8 cellular contexts compared by ENCODE assay signal in the genomic region with DNA sequence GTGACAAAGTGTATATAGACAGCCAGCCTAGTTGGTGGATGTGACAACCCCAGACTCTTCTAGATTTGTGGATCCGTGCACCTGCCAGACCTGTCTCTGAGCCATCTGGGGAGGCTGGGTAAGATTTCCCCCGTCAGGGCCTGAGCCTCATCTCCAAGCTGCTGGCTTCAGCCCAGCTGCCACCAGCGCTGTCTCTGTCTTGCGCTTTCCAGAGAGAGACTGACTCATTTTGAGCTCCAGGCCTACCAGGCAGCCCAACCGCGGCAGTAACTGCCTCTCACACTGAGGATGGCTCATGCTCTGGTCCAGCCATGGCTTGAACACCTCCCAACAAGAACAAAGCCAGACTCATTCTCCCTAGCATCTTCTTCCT. TPM values are rescaled to one million over a fixed set of nuclear protein-coding genes. Genes with fewer than 3 reads are reported as not detected.
DNase-seq lines count a peak whose midpoint lies in the region; ATAC-seq and TF ChIP-seq lines count a peak whose summit lies in the region.

No MANE protein-coding gene starts in this region.

- CTCF ChIA-PET in activated B cell treated with CpG ODN at 0.5 μM for 24 hours (lab: Charles Lee) = interaction anchor here (1.7 to 2.1 kb wide), 2 partner anchors 11 to 26 kb away, joined by 6 to 7 read pairs; a partner anchor contains a TSS

- H3K4me3 ChIP-seq in GM12865 (ENCODE audit: low read depth, low read length) (peak overlapping the region; percentile 78), fibroblast of mammary gland (ENCODE audit: control insufficient read depth, low read depth, low read length) (no peak overlapping the region)

- peak overlapping the region; percentile 83 for H3K4me3 Mint-ChIP-seq in activated B cell treated with CpG ODN at 0.5 μM for 24 hours

- ATAC-seq in HG02973 (IDR thresholded peaks at IDR 0.05; ENCODE audit: unreplicated experiment) (peak; percentile 33), activated B cell treated with CpG ODN at 0.5 μM for 24 hours (ENCODE audit: low read depth) (no peak), GM21528 (IDR thresholded peaks at IDR 0.05; ENCODE audit: low FRiP score, unreplicated experiment) (no peak)

- DNase-seq in GM12865 (ENCODE audit: low read depth) (peak; percentile 89), activated B cell treated with CpG ODN at 0.5 μM for 24 hours (peak; percentile 21), fibroblast of mammary gland (ENCODE audit: low read depth) (peak; percentile 89), NCI-H1048 (lab: John Stamatoyannopoulos, UW) (no peak), DMS79 (lab: John Stamatoyannopoulos, UW) (no peak)
- peak; percentile 47 to 65 for DNase-seq in stimulated activated CD4-positive, alpha-beta T cell treated with anti-CD3 and anti-CD28 coated beads, Interleukin-4, amount 100 ng/mL, for 48 hours (ENCODE audit: low read depth in 2 of 2)

- no peaks in the 10 kb centered on the region for H3K9me3 Mint-ChIP-seq in activated B cell treated with CpG ODN at 0.5 μM for 24 hours

- intact Hi-C loops in activated B cell treated with CpG ODN at 0.5 μM for 24 hours (cut with micrococcal nuclease) = loop anchor here (10.0 kb wide), 2 partner anchors 522 to 692 kb away; a partner anchor contains a TSS

- no peak for TF ChIP-seq CTCF in GM12865 (IDR thresholded peaks at IDR 0.05; ENCODE audit: insufficient read depth, low read depth, low read length, missing control alignments)
- TF ChIP-seq CTCF in activated B cell treated with CpG ODN at 0.5 μM for 24 hours (IDR thresholded peaks at IDR 0.05) = no peak
- no peak for TF ChIP-seq CTCF in fibroblast of mammary gland (conservative IDR thresholded peaks at IDR 0.05; ENCODE audit: control insufficient read depth, insufficient read depth, low read depth, low read length)

- H3K4me1 Mint-ChIP-seq in activated B cell treated with CpG ODN at 0.5 μM for 24 hours = peaks cover 53% of the 10 kb centered on the region

- no peaks in the 10 kb centered on the region for H3K27me3 Mint-ChIP-seq in activated B cell treated with CpG ODN at 0.5 μM for 24 hours

- H3K27ac Mint-ChIP-seq in activated B cell treated with CpG ODN at 0.5 μM for 24 hours = peak overlapping the region; percentile 76

- peaks cover 57% of the 10 kb centered on the region for H3K36me3 Mint-ChIP-seq in activated B cell treated with CpG ODN at 0.5 μM for 24 hours (ENCODE audit: low read depth)

- POLR2A ChIA-PET in activated B cell treated with CpG ODN at 0.5 μM for 24 hours (lab: Charles Lee) = interaction anchor here (0.5 to 4.0 kb wide), 5 partner anchors 18 to 403 kb away, joined by 3 to 31 read pairs (median 3); a partner anchor contains a TSS

RNA-seq across cellular contexts. Expression of a gene that starts 26.4 kb away (rescaled TPM):
- total RNA-seq in activated B cell treated with CpG ODN at 0.5 μM for 24 hours = 56.3 and 57.3 TPM in 2 replicates

RNA-seq across cellular contexts. Expression of a gene that starts 26.6 kb away (rescaled TPM):
- 1.4 and 2.1 TPM in 2 replicates for total RNA-seq in activated B cell treated with CpG ODN at 0.5 μM for 24 hours

Comparison
In these comparisons a context has a peak if more than half of its experiments do, and no peak if none do; other contexts are left out.
1. DNase-seq: peak in GM12865 (single experiment), activated B cell treated with CpG ODN at 0.5 μM for 24 hours (single experiment), fibroblast of mammary gland (single experiment) and stimulated activated CD4-positive, alpha-beta T cell treated with anti-CD3 and anti-CD28 coated beads, Interleukin-4, amount 100 ng/mL, for 48 hours (2 of 2); none in NCI-H1048 (single experiment) and DMS79 (single experiment).